In genomic region chr14:103714063-103714724, GRCh38 we compare ENCODE assay signal across 8 cellular contexts. TPM values are rescaled to one million over a fixed set of nuclear protein-coding genes. Genes with fewer than 3 reads are reported as not detected.
DNase-seq lines count a peak whose midpoint lies in the region; TF ChIP-seq lines count a peak whose summit lies in the region.

No MANE protein-coding gene starts in this region.

- H3K4me3 ChIP-seq in AG04449 (ENCODE audit: low read depth, low read length) = peak overlapping the region; percentile 64
- peak overlapping the region; percentile 69 for H3K4me3 ChIP-seq in HEK293 (ENCODE audit: low read depth, low read length)
- H3K4me3 ChIP-seq in adipocyte (ENCODE audit: low read length) = peak overlapping the region; percentile 74
- H3K4me3 ChIP-seq in mesodermal cell (ENCODE audit: extremely low read depth, insufficient read depth, low read length, poor library complexity, severe bottlenecking) = peak overlapping the region; percentile 63

- peaks cover 12% of the 10 kb centered on the region for H3K4me1 ChIP-seq in HEK293 (ENCODE audit: control insufficient read depth, insufficient read depth, low read length)
- H3K4me1 ChIP-seq in adipocyte (ENCODE audit: control insufficient read depth, insufficient read depth, low read length) = peaks cover 30% of the 10 kb centered on the region
- H3K4me1 ChIP-seq in mesodermal cell (ENCODE audit: control insufficient read depth, insufficient read depth, low read length, poor library complexity, severe bottlenecking) = peaks cover 18% of the 10 kb centered on the region

- H3K27ac ChIP-seq in HEK293 (ENCODE audit: extremely low read depth, low read depth, low read length) = peak overlapping the region; percentile 96; the same call in 1 of the 2 replicates
- H3K27ac ChIP-seq in mesodermal cell (ENCODE audit: low read depth, low read length, severe bottlenecking) = no peak overlapping the region

- TF ChIP-seq CTCF in AG04449 (IDR thresholded peaks at IDR 0.05; ENCODE audit: insufficient read depth, low read length, missing control alignments) = no peak
- TF ChIP-seq CTCF in HEK293 (tag by site-specific recombination; IDR thresholded peaks at IDR 0.05) = no peak

- DNase-seq in AG04449 (ENCODE audit: low read depth, low spot score) (no peak), adipocyte (ENCODE audit: low read depth) (no peak), RPMI8226 (no peak), COR-L47 (lab: John Stamatoyannopoulos, UW) (no peak), HCEC 1CT (no peak), NCI-H226 (no peak)

- no peaks in the 10 kb centered on the region for H3K27me3 ChIP-seq in adipocyte (replicated peaks; ENCODE audit: control insufficient read depth, insufficient read depth, low read length)

- CTCF ChIA-PET in AG04449 (lab: Yijun Ruan, JAX) = no interaction called here
- CTCF ChIA-PET in HEK293 (lab: Yijun Ruan, JAX) = no interaction called here

- no peak overlapping the region for H3K9ac ChIP-seq in adipocyte (ENCODE audit: low read length)

- H3K9me3 ChIP-seq in HEK293 (ENCODE audit: control insufficient read depth, insufficient read depth, low read depth, low read length) (no peaks in the 10 kb centered on the region), adipocyte (ENCODE audit: control insufficient read depth, low read length) (no peaks in the 10 kb centered on the region), mesodermal cell (ENCODE audit: control insufficient read depth, low read length) (no peaks in the 10 kb centered on the region)

- peaks cover 11 to 53% of the 10 kb centered on the region in 2 experiments; a peak in 2 of 3 replicates for H3K36me3 ChIP-seq in HEK293 (ENCODE audit: control insufficient read depth in 2 of 2, insufficient read depth in 1 of 2, low read length in 2 of 2)
- H3K36me3 ChIP-seq in adipocyte (ENCODE audit: control insufficient read depth, insufficient read depth, low read length, severe bottlenecking) = peaks cover 7% of the 10 kb centered on the region
- H3K36me3 ChIP-seq in mesodermal cell (ENCODE audit: control insufficient read depth, insufficient read depth, low read length) = peaks cover 29% of the 10 kb centered on the region

- 83 to 84% methylated on average over 13 to 15 of the region's 16 CpGs for WGBS in mesodermal cell (ENCODE audit: insufficient coverage in 2 of 2), 2 experiments

- POLR2A ChIA-PET in AG04449 (lab: Yijun Ruan, JAX) = interaction anchor here (0.6 to 0.7 kb wide), 2 partner anchors 10 to 11 kb away, joined by 3 read pairs; no protein-coding TSS in a partner anchor
- POLR2A ChIA-PET in HEK293 (lab: Yijun Ruan, JAX) = interaction anchor here (0.7 to 4.0 kb wide), 2 partner anchors 13 to 107 kb away, joined by 3 to 31 read pairs; no protein-coding TSS in a partner anchor

TF ChIP-seq in HEK293, 187 proteins besides CTCF, POLR2A, EP300 and RAD21:
- TF ChIP-seq ZNF394 (tag by site-specific recombination; IDR thresholded peaks at IDR 0.05; ENCODE audit: borderline replicate concordance) (0 out of 2 replicates have a peak, but pooled peaks have one; percentile 10), GLIS2 (tag by site-specific recombination; IDR thresholded peaks at IDR 0.05) (peak; percentile 52), ZNF335 (tag by site-specific recombination; conservative IDR thresholded peaks at IDR 0.05) (peak; percentile 70; the same call in 1 of the 2 replicates), ZIC2 (tag by site-specific recombination; IDR thresholded peaks at IDR 0.05) (peak; percentile 98), ZBTB48 (tag by site-specific recombination; IDR thresholded peaks at IDR 0.05) (0 out of 2 replicates have a peak, but pooled peaks have one; percentile 5), BCL11B (tag by site-specific recombination; IDR thresholded peaks at IDR 0.05; ENCODE audit: low read depth) (no peak), ZNF354C (tag by site-specific recombination; IDR thresholded peaks at IDR 0.05; ENCODE audit: borderline replicate concordance, low read depth) (no peak), GLIS1 (tag by site-specific recombination; IDR thresholded peaks at IDR 0.05) (peak; percentile 75)

RNA-seq across cellular contexts. Expression of gene XRCC3, which starts 1.1 kb away (rescaled TPM):
- 10.6 TPM for polyA plus RNA-seq in mesodermal cell (2013, experiment 1 of 2)
- polyA plus RNA-seq in mesodermal cell (2013, experiment 2 of 2) = 10.9 TPM

RNA-seq across cellular contexts. Expression of gene ZFYVE21, which starts 1.4 kb away (rescaled TPM):
- 37.9 TPM for polyA plus RNA-seq in mesodermal cell (2013, experiment 1 of 2)
- polyA plus RNA-seq in mesodermal cell (2013, experiment 2 of 2) = 36.2 TPM
